8 cellular contexts compared by ENCODE assay signal in genomic region chr2:205925373-205926337, GRCh38.
DNase-seq lines count a peak whose midpoint lies in the region; ATAC-seq, FAIRE-seq and TF ChIP-seq lines count a peak whose summit lies in the region.

No MANE protein-coding gene starts in this region.

- no peak overlapping the region for H3K27ac Mint-ChIP-seq in activated CD4-positive, alpha-beta T cell treated with anti-CD3 and anti-CD28 coated beads, Interleukin-2, amount 10 ng/mL, durations not matched to agents 24 days and 14 days

- POLR2A ChIA-PET in A549 (lab: Yijun Ruan, JAX): no interaction called here

- TF ChIP-seq CTCF in A549 (IDR thresholded peaks at IDR 0.05) (peak; percentile 93), right lobe of liver (IDR thresholded peaks at IDR 0.05) (peak; percentile 92 to 95 (median 92))

- peak overlapping the region; percentile 19; the same call in 1 of the 3 replicates for H3K4me3 ChIP-seq in A549
- peak overlapping the region in 2 of 3 donors; percentile 16 to 17 for H3K4me3 ChIP-seq in right lobe of liver

- H3K4me3 Mint-ChIP-seq in activated CD4-positive, alpha-beta T cell treated with anti-CD3 and anti-CD28 coated beads, Interleukin-2, amount 10 ng/mL, durations not matched to agents 24 days and 14 days: peak overlapping the region; percentile 47

- H3K4me2 ChIP-seq in A549: peak overlapping the region; percentile 79

- intact Hi-C loops in activated CD4-positive, alpha-beta T cell treated with anti-CD3 and anti-CD28 coated beads, Interleukin-2, amount 10 ng/mL, durations not matched to agents 24 days and 14 days (cut with micrococcal nuclease): loop anchor here (2.0 to 5.0 kb wide), 2 partner anchors 159 to 1598 kb away; no protein-coding TSS in a partner anchor
- intact Hi-C loops in right lobe of liver (cut with DNase I): loop anchor here in 1 of 2 donors (10.0 kb wide), 1 partner anchor 161 kb away; no protein-coding TSS in a partner anchor

- no peaks in the 10 kb centered on the region for H3K36me3 Mint-ChIP-seq in activated CD4-positive, alpha-beta T cell treated with anti-CD3 and anti-CD28 coated beads, Interleukin-2, amount 10 ng/mL, durations not matched to agents 24 days and 14 days (ENCODE audit: low read depth)

- no peaks in the 10 kb centered on the region for H3K9me3 Mint-ChIP-seq in activated CD4-positive, alpha-beta T cell treated with anti-CD3 and anti-CD28 coated beads, Interleukin-2, amount 10 ng/mL, durations not matched to agents 24 days and 14 days

- peaks cover 9% of the 10 kb centered on the region for H3K4me1 Mint-ChIP-seq in activated CD4-positive, alpha-beta T cell treated with anti-CD3 and anti-CD28 coated beads, Interleukin-2, amount 10 ng/mL, durations not matched to agents 24 days and 14 days

- peaks cover 38% of the 10 kb centered on the region for H3K27me3 Mint-ChIP-seq in activated CD4-positive, alpha-beta T cell treated with anti-CD3 and anti-CD28 coated beads, Interleukin-2, amount 10 ng/mL, durations not matched to agents 24 days and 14 days

- no peak for FAIRE-seq in A549 (lab: Jason Lieb, UNC)

- WGBS in A549 (ENCODE audit: missing lambda C conversion rate): 25% methylated on average over 17 of the region's 33 CpGs
- 11% methylated on average over 16 of the region's 33 CpGs for WGBS in right lobe of liver (ENCODE audit: insufficient coverage, low coverage, low lambda C conversion rate, missing lambda C conversion rate)

- H3K36me3 ChIP-seq in right lobe of liver: no peaks in the 10 kb centered on the region

- peak; percentile 93 to 99 for ATAC-seq in A549
- peak; percentile 98 for ATAC-seq in GM18502 (IDR thresholded peaks at IDR 0.05; ENCODE audit: poor library complexity, unreplicated experiment)
- ATAC-seq in HG02970 (IDR thresholded peaks at IDR 0.05; ENCODE audit: low FRiP score, unreplicated experiment): peak; percentile 89
- peak; percentile 82 to 88 (median 85) for ATAC-seq in right lobe of liver

- H3K9me3 ChIP-seq in A549 (no peaks in the 10 kb centered on the region), right lobe of liver (no peaks in the 10 kb centered on the region)

- CTCF ChIA-PET in A549 (lab: Yijun Ruan, JAX): interaction anchor here (0.6 to 4.5 kb wide), 62 partner anchors 10 to 1906 kb away, joined by 3 to 58 read pairs (median 4); no protein-coding TSS in a partner anchor

- H3K27me3 ChIP-seq in right lobe of liver: no peaks in the 10 kb centered on the region

- TF ChIP-seq RAD21 in A549 (conservative IDR thresholded peaks at IDR 0.05 in 1 of 2, IDR thresholded peaks at IDR 0.05 in 1 of 2): peak; percentile 92 to 98

- H3K27ac ChIP-seq in A549 (peak overlapping the region in 1 of 2 experiments; percentile 61; a peak in 1 of 6 replicates), right lobe of liver (no peak overlapping the region)

- DNase-seq in A549 (ENCODE audit: low read depth in 1 of 2, low spot score in 1 of 2): peak; percentile 60 to 68
- peak; percentile 91 for DNase-seq in NCI-H2227 (lab: John Stamatoyannopoulos, UW; ENCODE audit: unreplicated experiment)
- DNase-seq in activated CD4-positive, alpha-beta T cell treated with anti-CD3 and anti-CD28 coated beads, Interleukin-2, amount 10 ng/mL, durations not matched to agents 24 days and 14 days: peak; percentile 90
- DNase-seq in dedifferentiated amniotic fluid mesenchymal stem cell (ENCODE audit: extremely low spot score): peak; percentile 46
- DNase-seq in right lobe of liver: peak; percentile 79 to 86 (median 84)
- peak; percentile 57 to 72 for DNase-seq in stimulated activated CD4-positive, alpha-beta T cell treated with anti-CD3 and anti-CD28 coated beads, Interleukin-4, amount 100 ng/mL, for 4 hours

- TF ChIP-seq EP300 in A549 (IDR thresholded peaks at IDR 0.05): no peak

- TF ChIP-seq POLR2A in A549 (IDR thresholded peaks at IDR 0.05; ENCODE audit: low read length): no peak
- no peak for TF ChIP-seq POLR2A in right lobe of liver (IDR thresholded peaks at IDR 0.05)

- 0 out of 3 replicates have a peak, but pooled peaks cover 2% of the 10 kb centered on the region for H3K4me1 ChIP-seq in A549
- H3K4me1 ChIP-seq in right lobe of liver: peaks cover 0 to 14% (median 6%) of the 10 kb centered on the region in 4 donors

TF ChIP-seq in A549, 52 proteins besides CTCF, POLR2A, EP300 and RAD21:
- peak; percentile 90 for TF ChIP-seq SMC3 (IDR thresholded peaks at IDR 0.05)
- no peak for TF ChIP-seq HMGXB4 (CRISPR knock-in tag; IDR thresholded peaks at IDR 0.05; ENCODE audit: borderline replicate concordance)
- no peak for TF ChIP-seq JUN (IDR thresholded peaks at IDR 0.05)
- TF ChIP-seq TFCP2L1 (CRISPR knock-in tag; IDR thresholded peaks at IDR 0.05): no peak
